In genomic region chr15:39543651-39544050, GRCh38 we compare ENCODE assay signal across 20 cellular contexts. TPM values are rescaled to one million over a fixed set of nuclear protein-coding genes. Genes with fewer than 3 reads are reported as not detected.
DNase-seq lines count a peak whose midpoint lies in the region; ATAC-seq, FAIRE-seq and TF ChIP-seq lines count a peak whose summit lies in the region.
"Had no signal": no experiment of that assay in that cellular context is flagged by ENCODE, and none has a peak within 500 bp of the region (broad histone marks: within the 10 kb centered on the region; RNA-seq: fewer than 3 reads in every experiment).

No MANE protein-coding gene starts in this region.

- H3K9ac ChIP-seq in H1 (replicated peaks in 1 of 4; ENCODE audit: extremely low read depth in 1 of 4, low read depth in 3 of 4, low read length in 3 of 4): no peak overlapping the region
- H3K9ac ChIP-seq: parathyroid adenoma had no signal

- no peaks in the 10 kb centered on the region for H3K4me1 ChIP-seq in H1 (replicated peaks in 1 of 4; ENCODE audit: control insufficient read depth in 3 of 4, insufficient read depth in 4 of 4, low read length in 3 of 4)
- H3K4me1 ChIP-seq: parathyroid adenoma had no signal

- no peaks in the 10 kb centered on the region for H3K36me3 ChIP-seq in H1 (ENCODE audit: control insufficient read depth in 2 of 4, insufficient read depth in 4 of 4, low read length in 3 of 4)
- H3K36me3 ChIP-seq: breast epithelium, sigmoid colon, tibial artery had no signal

- peak overlapping the region; percentile 25; the same call in 1 of the 2 replicates for H2AFZ ChIP-seq in H1 (ENCODE audit: low read length)
- H2AFZ ChIP-seq: parathyroid adenoma had no signal

- H3K4me3 ChIP-seq in NB4 (ENCODE audit: low read depth, low read length): no peak overlapping the region
- H3K4me3 ChIP-seq in H1 (ENCODE audit: extremely low read depth in 1 of 4, insufficient read depth in 2 of 4, low read depth in 3 of 4, low read length in 4 of 4): no peak overlapping the region
- H3K4me3 ChIP-seq: breast epithelium, lung, sigmoid colon, tibial artery had no signal

- TF ChIP-seq EP300 in H1 (IDR thresholded peaks at IDR 0.05; ENCODE audit: borderline replicate concordance in 1 of 2, low read depth in 2 of 2, low read length in 2 of 2): no peak

- peak; percentile 29 to 58; a peak in 3 of 4 replicates for TF ChIP-seq RAD21 in H1 (IDR thresholded peaks at IDR 0.05 in 1 of 2, conservative IDR thresholded peaks at IDR 0.05 in 1 of 2; ENCODE audit: low read depth in 2 of 2, low read length in 2 of 2)

- H3K27me3 ChIP-seq in H1 (replicated peaks in 1 of 4; ENCODE audit: control insufficient read depth in 3 of 4, extremely low read depth in 1 of 4, insufficient read depth in 3 of 4, low read length in 3 of 4): peaks cover 0 to 1% (median 0%) of the 10 kb centered on the region in 4 experiments; a peak in 1 of 7 replicates
- H3K27me3 ChIP-seq: breast epithelium, sigmoid colon, tibial artery had no signal

- H2BK12ac ChIP-seq in H1 (ENCODE audit: low read depth, low read length): no peak overlapping the region

- TF ChIP-seq CTCF in NB4 (IDR thresholded peaks at IDR 0.05; ENCODE audit: low read depth, low read length) (no peak), H1 (IDR thresholded peaks at IDR 0.05; ENCODE audit: control extremely low read depth in 1 of 3, insufficient read depth in 1 of 3, low read depth in 1 of 3, low read length in 3 of 3) (peak in 2 of 3 experiments; percentile 58 to 64; a peak in 3 of 4 replicates)

- H2AK5ac ChIP-seq in H1 (ENCODE audit: low read depth, low read length): no peak overlapping the region

- no peak overlapping the region for H3K4me2 ChIP-seq in H1 (ENCODE audit: insufficient read depth in 1 of 2, low read depth in 2 of 2, low read length in 2 of 2)

- no peaks in the 10 kb centered on the region for H3K23me2 ChIP-seq in H1 (ENCODE audit: low read depth, low read length)

- no peak overlapping the region for H2BK120ac ChIP-seq in H1 (replicated peaks; ENCODE audit: low read depth, low read length)

- H4K5ac ChIP-seq in H1 (ENCODE audit: insufficient read length, low read depth, low read length): no peak overlapping the region

- H3K14ac ChIP-seq in H1 (ENCODE audit: insufficient read length): no peak overlapping the region

- no peak overlapping the region for H2BK15ac ChIP-seq in H1 (ENCODE audit: low read length)

- peak; percentile 85 for FAIRE-seq in H1 (lab: Jason Lieb, UNC)

- CTCF ChIA-PET in H1 (lab: Charles Lee; ENCODE audit: partially characterized antibody): interaction anchor here (0.6 to 3.0 kb wide), 20 partner anchors 8 to 519 kb away, joined by 3 to 21 read pairs (median 4); no protein-coding TSS in a partner anchor

- no peaks in the 10 kb centered on the region; a peak in 1 of 4 replicates for H3K9me3 ChIP-seq in H1 (ENCODE audit: insufficient read depth in 2 of 2, low read depth in 1 of 2, low read length in 1 of 2)
- H3K9me3 ChIP-seq: tibial artery had no signal

- H3K79me2 ChIP-seq in H1 (ENCODE audit: control insufficient read depth in 1 of 2, insufficient read depth in 2 of 2, low read length in 2 of 2): no peaks in the 10 kb centered on the region
- H3K79me2 ChIP-seq: parathyroid adenoma had no signal

- H2BK5ac ChIP-seq in H1 (ENCODE audit: low read depth, low read length): no peak overlapping the region

- H4K8ac ChIP-seq in H1 (ENCODE audit: extremely low read depth, insufficient read depth, low read length): no peak overlapping the region

- H2BK20ac ChIP-seq in H1 (ENCODE audit: low read length): no peak overlapping the region

- H3K4ac ChIP-seq in H1 (replicated peaks; ENCODE audit: insufficient read length, low read depth, low read length): no peak overlapping the region

- H3K56ac ChIP-seq in H1 (replicated peaks; ENCODE audit: insufficient read length, low read depth, low read length): no peak overlapping the region

- no peak overlapping the region for H3K23ac ChIP-seq in H1 (ENCODE audit: insufficient read length)

- H4K91ac ChIP-seq in H1 (replicated peaks; ENCODE audit: insufficient read length, low read length): no peak overlapping the region

- peak; percentile 15 for DNase-seq in H4 (ENCODE audit: low spot score)
- peak; percentile 15 for DNase-seq in NB4 (ENCODE audit: low read depth)
- peak; percentile 19 to 51 for DNase-seq in H1 (ENCODE audit: low read depth in 1 of 2, low spot score in 2 of 2)
- peak; percentile 62 for DNase-seq in left lobe of liver (ENCODE audit: low spot score)
- DNase-seq in KG1 (lab: John Stamatoyannopoulos, UW): no peak
- no peak for DNase-seq in caudate nucleus (lab: John Stamatoyannopoulos, UW)
- DNase-seq: activated CD4-positive, alpha-beta T cell treated with anti-CD3 and anti-CD28 coated beads for 36 hours; EL; naive B cell; NCI-H1417; NCI-H2171; NCI-H774; sigmoid colon; stimulated activated naive B cell treated with anti-CD40 and anti-IgM and Interleukin-4, amounts not matched to agents 10 μg/mL and 1 μg/mL and 100 μg/mL, for 72 hours; tibial artery had no signal

- TF ChIP-seq POLR2A in NB4 (IDR thresholded peaks at IDR 0.05; ENCODE audit: extremely low read depth, insufficient read length) (no peak), H1 (IDR thresholded peaks at IDR 0.05; ENCODE audit: control extremely low read depth in 1 of 2, low read depth in 2 of 2, low read length in 2 of 2) (no peak)

- POLR2A ChIA-PET in H1 (lab: Charles Lee; ENCODE audit: partially characterized antibody): interaction anchor here (0.6 to 2.9 kb wide), 4 partner anchors 34 to 339 kb away, joined by 3 to 24 read pairs (median 4); partner anchors contain the start of gene THBS1

- H3K79me1 ChIP-seq in H1 (ENCODE audit: low read depth, low read length): no peaks in the 10 kb centered on the region

- no peak overlapping the region for H3K18ac ChIP-seq in H1 (ENCODE audit: extremely low read depth, low read length)

- WGBS in H1 (ENCODE audit: extremely low coverage in 1 of 2, insufficient coverage in 1 of 2, insufficient read length in 1 of 2, insufficient replicate concordance in 2 of 2, low coverage in 1 of 2, low lambda C conversion rate in 2 of 2, missing lambda C conversion rate in 1 of 2), 2 experiments: 74% methylated on average over 1 of the region's 1 CpG; no CpG with 5 or more reads in 1 of the 2 experiments

- no peak overlapping the region for H3K27ac ChIP-seq in H1 (ENCODE audit: low read depth, low read length)
- H3K27ac ChIP-seq in caudate nucleus (ENCODE audit: low read depth, low read length): no peak overlapping the region
- H3K27ac ChIP-seq: breast epithelium, epithelial cell of prostate, parathyroid adenoma, sigmoid colon, tibial artery had no signal

- ATAC-seq in left lobe of liver (peak; percentile 91), GM21528 (IDR thresholded peaks at IDR 0.05; ENCODE audit: low FRiP score, unreplicated experiment) (no peak)
- ATAC-seq: activated CD4-positive, alpha-beta T cell treated with anti-CD3 and anti-CD28 coated beads for 36 hours; stimulated activated naive B cell treated with anti-CD40 and anti-IgM and Interleukin-4, amounts not matched to agents 10 μg/mL and 1 μg/mL and 100 μg/mL, for 72 hours had no signal

- no peaks in the 10 kb centered on the region for H4K20me1 ChIP-seq in H1 (replicated peaks in 1 of 2; ENCODE audit: control insufficient read depth in 1 of 2, insufficient read depth in 2 of 2, low read length in 2 of 2)

TF ChIP-seq in H1, 55 proteins besides CTCF, POLR2A, EP300 and RAD21:
- TF ChIP-seq BACH1 (IDR thresholded peaks at IDR 0.05; ENCODE audit: low read length): peak; percentile 99
- TF ChIP-seq MAFK (IDR thresholded peaks at IDR 0.05; ENCODE audit: low read depth, low read length): peak; percentile 100
- 0 out of 2 replicates have a peak, but pooled peaks have one; percentile 43 for TF ChIP-seq YY1 (IDR thresholded peaks at IDR 0.05; ENCODE audit: low read depth, low read length)
- TF ChIP-seq ASH2L (IDR thresholded peaks at IDR 0.05; ENCODE audit: low read length): no peak

RNA-seq across cellular contexts. Expression of gene THBS1, which starts 37.2 kb away (rescaled TPM):
- total RNA-seq in H4 (2014; rRNA removed; shearing (Covaris generic)): 277 and 278 TPM in 2 replicates
- total RNA-seq in H1 (2021; fragmentation: NEBNext Ultra II Directional; extraction: Animal tissue kit (Norgen Biotek cat#: 25700)): 63.3 and 66.7 TPM in 2 replicates
- 10.3 and 21.7 TPM in 2 replicates for polyA plus RNA-seq in H1 (2011; rRNA removed)
- 10.6 TPM for polyA plus RNA-seq in H1 (2011; cell fraction: cytosol; rRNA removed)
- polyA plus RNA-seq in H1 (2011; cell fraction: nucleus; rRNA removed): 92.0 TPM
- polyA plus RNA-seq in H1 (2012, experiment 1 of 2): 14.3 to 28.9 TPM (median 22.0 TPM) in 4 replicates
- polyA plus RNA-seq in H1 (2012, experiment 2 of 2): 1.6 TPM
- polyA plus RNA-seq in H1 (2013, experiment 1 of 2): 19.2 TPM
- 20.2 TPM for polyA plus RNA-seq in H1 (2013, experiment 2 of 2)
- 87.9 and 131 TPM in 2 replicates for polyA minus RNA-seq in H1 (2011; rRNA and poly(A)+ RNA removed)
- 100 TPM for polyA minus RNA-seq in H1 (2011; cell fraction: cytosol; rRNA and poly(A)+ RNA removed)
- polyA minus RNA-seq in H1 (2011; cell fraction: nucleus; rRNA and poly(A)+ RNA removed): 293 TPM
- total RNA-seq in left lobe of liver: 20.1 TPM

Comparison
In these comparisons a context has a peak if more than half of its experiments do, and no peak if none do; other contexts are left out.
1. DNase-seq: peak in H4 (single experiment), NB4 (single experiment), H1 (2 of 2) and left lobe of liver (single experiment); none in KG1 (single experiment) and caudate nucleus (0 of 61).